In genomic region chr2:112584891-112585250, GRCh38 we compare ENCODE assay signal across 8 cellular contexts. TPM values are rescaled to one million over a fixed set of nuclear protein-coding genes. Genes with fewer than 3 reads are reported as not detected.
A peak's percentile ranks its signal among the peaks of the same experiment; 100 is the strongest.
DNase-seq lines count a peak whose midpoint lies in the region; TF ChIP-seq lines count a peak whose summit lies in the region.

No MANE protein-coding gene starts in this region.

- peaks cover 31% of the 10 kb centered on the region for H3K4me1 Mint-ChIP-seq in activated CD4-positive, alpha-beta T cell treated with anti-CD3 and anti-CD28 coated beads, Interleukin-2, amount 10 ng/mL, durations not matched to agents 24 days and 14 days

- H3K4me1 ChIP-seq in liver (ENCODE audit: control insufficient read depth in 4 of 4, insufficient read depth in 4 of 4, low read length in 3 of 4) (peaks cover 5 to 31% (median 18%) of the 10 kb centered on the region in 4 donors), thymus (ENCODE audit: control insufficient read depth, insufficient read depth, low read length) (peaks cover 13% of the 10 kb centered on the region)

- H3K36me3 ChIP-seq in liver (ENCODE audit: control insufficient read depth in 4 of 4, insufficient read depth in 3 of 4, low read depth in 1 of 4, low read length in 3 of 4), result peaks cover 0 to 5% (median 0%) of the 10 kb centered on the region in 4 donors
- peaks cover 17% of the 10 kb centered on the region for H3K36me3 ChIP-seq in thymus (ENCODE audit: control insufficient read depth, insufficient read depth)

- intact Hi-C loops in activated CD4-positive, alpha-beta T cell treated with anti-CD3 and anti-CD28 coated beads, Interleukin-2, amount 10 ng/mL, durations not matched to agents 24 days and 14 days (cut with micrococcal nuclease), result loop anchor here (1.0 to 10.0 kb wide), 7 partner anchors 41 to 400 kb away; partner anchors contain the start of genes POLR1B, SLC20A1 and ZC3H8

- H3K27ac Mint-ChIP-seq in activated CD4-positive, alpha-beta T cell treated with anti-CD3 and anti-CD28 coated beads, Interleukin-2, amount 10 ng/mL, durations not matched to agents 24 days and 14 days, result peak overlapping the region; percentile 99

- WGBS in liver, result 66% methylated on average over 3 of the region's 3 CpGs
- 66% methylated on average over 3 of the region's 3 CpGs for WGBS in thymus

- no peak for TF ChIP-seq CTCF in astrocyte of the cerebellum (IDR thresholded peaks at IDR 0.05; ENCODE audit: low read depth, low read length, missing control alignments)
- TF ChIP-seq CTCF in liver (IDR thresholded peaks at IDR 0.05; ENCODE audit: low read depth, low read length, missing input control), result no peak

- peak overlapping the region; percentile 94 to 95 for H3K27ac ChIP-seq in liver (ENCODE audit: low read depth in 1 of 2, low read length in 2 of 2)
- peak overlapping the region; percentile 93 for H3K27ac ChIP-seq in thymus (ENCODE audit: low read depth)

- H3K36me3 Mint-ChIP-seq in activated CD4-positive, alpha-beta T cell treated with anti-CD3 and anti-CD28 coated beads, Interleukin-2, amount 10 ng/mL, durations not matched to agents 24 days and 14 days (ENCODE audit: low read depth), result peaks cover 17% of the 10 kb centered on the region

- in situ Hi-C loops in astrocyte of the cerebellum (cut with HindIII; ENCODE audit: low sequenced_read_pairs), result no loop called here

- no peak for TF ChIP-seq RAD21 in liver (IDR thresholded peaks at IDR 0.05)

- no peaks in the 10 kb centered on the region for H3K9me3 Mint-ChIP-seq in activated CD4-positive, alpha-beta T cell treated with anti-CD3 and anti-CD28 coated beads, Interleukin-2, amount 10 ng/mL, durations not matched to agents 24 days and 14 days

- DNase-seq in activated CD4-positive, alpha-beta T cell treated with anti-CD3 and anti-CD28 coated beads, Interleukin-2, amount 10 ng/mL, durations not matched to agents 24 days and 14 days, result no peak
- no peak for DNase-seq in activated CD4-positive, alpha-beta T cell treated with anti-CD3 and anti-CD28 coated beads for 1 hour
- no peak for DNase-seq in astrocyte of the cerebellum (ENCODE audit: low read depth)
- no peak for DNase-seq in COLO668 (lab: John Stamatoyannopoulos, UW; ENCODE audit: unreplicated experiment)
- no peak for DNase-seq in KG1 (lab: John Stamatoyannopoulos, UW)
- no peak for DNase-seq in effector CD4-positive, alpha-beta T cell

- H3K9me3 ChIP-seq in liver (ENCODE audit: control insufficient read depth in 4 of 4, low read length in 3 of 4) (no peaks in the 10 kb centered on the region), thymus (ENCODE audit: control insufficient read depth) (no peaks in the 10 kb centered on the region)

- no peaks in the 10 kb centered on the region for H3K27me3 Mint-ChIP-seq in activated CD4-positive, alpha-beta T cell treated with anti-CD3 and anti-CD28 coated beads, Interleukin-2, amount 10 ng/mL, durations not matched to agents 24 days and 14 days

- H3K4me3 ChIP-seq in astrocyte of the cerebellum (ENCODE audit: low read depth, low read length) (peak overlapping the region; percentile 68), liver (ENCODE audit: low read depth in 1 of 3, low read length in 3 of 3) (peak overlapping the region; percentile 66 to 98 (median 90)), thymus (ENCODE audit: low read length) (peak overlapping the region; percentile 83)

- H3K4me3 Mint-ChIP-seq in activated CD4-positive, alpha-beta T cell treated with anti-CD3 and anti-CD28 coated beads, Interleukin-2, amount 10 ng/mL, durations not matched to agents 24 days and 14 days, result peak overlapping the region; percentile 93

- H3K9ac ChIP-seq in liver (ENCODE audit: low read depth in 1 of 2, low read length in 2 of 2), result peak overlapping the region; percentile 87 to 89

- H3K27me3 ChIP-seq in liver (ENCODE audit: control insufficient read depth in 4 of 4, insufficient read depth in 4 of 4, low read length in 3 of 4) (no peaks in the 10 kb centered on the region), thymus (ENCODE audit: control insufficient read depth, insufficient read depth) (no peaks in the 10 kb centered on the region)

TF ChIP-seq in liver, 16 proteins besides CTCF, POLR2A, EP300 and RAD21:
- TF ChIP-seq, protein P1, sequence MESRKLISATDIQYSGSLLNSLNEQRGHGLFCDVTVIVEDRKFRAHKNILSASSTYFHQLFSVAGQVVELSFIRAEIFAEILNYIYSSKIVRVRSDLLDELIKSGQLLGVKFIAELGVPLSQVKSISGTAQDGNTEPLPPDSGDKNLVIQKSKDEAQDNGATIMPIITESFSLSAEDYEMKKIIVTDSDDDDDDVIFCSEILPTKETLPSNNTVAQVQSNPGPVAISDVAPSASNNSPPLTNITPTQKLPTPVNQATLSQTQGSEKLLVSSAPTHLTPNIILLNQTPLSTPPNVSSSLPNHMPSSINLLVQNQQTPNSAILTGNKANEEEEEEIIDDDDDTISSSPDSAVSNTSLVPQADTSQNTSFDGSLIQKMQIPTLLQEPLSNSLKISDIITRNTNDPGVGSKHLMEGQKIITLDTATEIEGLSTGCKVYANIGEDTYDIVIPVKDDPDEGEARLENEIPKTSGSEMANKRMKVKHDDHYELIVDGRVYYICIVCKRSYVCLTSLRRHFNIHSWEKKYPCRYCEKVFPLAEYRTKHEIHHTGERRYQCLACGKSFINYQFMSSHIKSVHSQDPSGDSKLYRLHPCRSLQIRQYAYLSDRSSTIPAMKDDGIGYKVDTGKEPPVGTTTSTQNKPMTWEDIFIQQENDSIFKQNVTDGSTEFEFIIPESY (IDR thresholded peaks at IDR 0.05), result no peak
- TF ChIP-seq RXRA (IDR thresholded peaks at IDR 0.05) (no peak), SP1 (IDR thresholded peaks at IDR 0.05) (no peak), GABPA (IDR thresholded peaks at IDR 0.05 in 1 of 2, conservative IDR thresholded peaks at IDR 0.05 in 1 of 2) (no peak), NR2F2 (IDR thresholded peaks at IDR 0.05) (no peak), YY1 (IDR thresholded peaks at IDR 0.05) (no peak), TAF1 (conservative IDR thresholded peaks at IDR 0.05) (no peak), HNF4G (IDR thresholded peaks at IDR 0.05) (no peak), HNF4A (conservative IDR thresholded peaks at IDR 0.05) (peak; percentile 73 to 91), JUND (IDR thresholded peaks at IDR 0.05) (peak in 1 of 2 donors; percentile 21)
- TF ChIP-seq, protein P2, sequence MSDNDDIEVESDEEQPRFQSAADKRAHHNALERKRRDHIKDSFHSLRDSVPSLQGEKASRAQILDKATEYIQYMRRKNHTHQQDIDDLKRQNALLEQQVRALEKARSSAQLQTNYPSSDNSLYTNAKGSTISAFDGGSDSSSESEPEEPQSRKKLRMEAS (IDR thresholded peaks at IDR 0.05), result no peak
- TF ChIP-seq, protein P3, sequence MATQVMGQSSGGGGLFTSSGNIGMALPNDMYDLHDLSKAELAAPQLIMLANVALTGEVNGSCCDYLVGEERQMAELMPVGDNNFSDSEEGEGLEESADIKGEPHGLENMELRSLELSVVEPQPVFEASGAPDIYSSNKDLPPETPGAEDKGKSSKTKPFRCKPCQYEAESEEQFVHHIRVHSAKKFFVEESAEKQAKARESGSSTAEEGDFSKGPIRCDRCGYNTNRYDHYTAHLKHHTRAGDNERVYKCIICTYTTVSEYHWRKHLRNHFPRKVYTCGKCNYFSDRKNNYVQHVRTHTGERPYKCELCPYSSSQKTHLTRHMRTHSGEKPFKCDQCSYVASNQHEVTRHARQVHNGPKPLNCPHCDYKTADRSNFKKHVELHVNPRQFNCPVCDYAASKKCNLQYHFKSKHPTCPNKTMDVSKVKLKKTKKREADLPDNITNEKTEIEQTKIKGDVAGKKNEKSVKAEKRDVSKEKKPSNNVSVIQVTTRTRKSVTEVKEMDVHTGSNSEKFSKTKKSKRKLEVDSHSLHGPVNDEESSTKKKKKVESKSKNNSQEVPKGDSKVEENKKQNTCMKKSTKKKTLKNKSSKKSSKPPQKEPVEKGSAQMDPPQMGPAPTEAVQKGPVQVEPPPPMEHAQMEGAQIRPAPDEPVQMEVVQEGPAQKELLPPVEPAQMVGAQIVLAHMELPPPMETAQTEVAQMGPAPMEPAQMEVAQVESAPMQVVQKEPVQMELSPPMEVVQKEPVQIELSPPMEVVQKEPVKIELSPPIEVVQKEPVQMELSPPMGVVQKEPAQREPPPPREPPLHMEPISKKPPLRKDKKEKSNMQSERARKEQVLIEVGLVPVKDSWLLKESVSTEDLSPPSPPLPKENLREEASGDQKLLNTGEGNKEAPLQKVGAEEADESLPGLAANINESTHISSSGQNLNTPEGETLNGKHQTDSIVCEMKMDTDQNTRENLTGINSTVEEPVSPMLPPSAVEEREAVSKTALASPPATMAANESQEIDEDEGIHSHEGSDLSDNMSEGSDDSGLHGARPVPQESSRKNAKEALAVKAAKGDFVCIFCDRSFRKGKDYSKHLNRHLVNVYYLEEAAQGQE (IDR thresholded peaks at IDR 0.05), result no peak

RNA-seq across cellular contexts. Expression of gene CHCHD5, which starts 0.5 kb away (rescaled TPM):
- 36.4 and 37.6 TPM in 2 replicates for total RNA-seq in activated CD4-positive, alpha-beta T cell treated with anti-CD3 and anti-CD28 coated beads, Interleukin-2, amount 10 ng/mL, durations not matched to agents 24 days and 14 days
- 1 to 10 TPM; 5.0 to 5.8 TPM for total RNA-seq in liver
- polyA plus RNA-seq in liver (10 to 100 TPM; 36.6 to 59.9 TPM), thymus (37.2 TPM)

RNA-seq across cellular contexts. Expression of gene POLR1B, which starts 42.6 kb away (rescaled TPM):
- 71.9 and 84.5 TPM in 2 replicates for total RNA-seq in activated CD4-positive, alpha-beta T cell treated with anti-CD3 and anti-CD28 coated beads, Interleukin-2, amount 10 ng/mL, durations not matched to agents 24 days and 14 days
- 10 to 100 TPM; 13.1 to 23.8 TPM for total RNA-seq in liver
- 1 to 10 TPM; 6.5 to 8.5 TPM for polyA plus RNA-seq in liver
- 8.2 TPM for polyA plus RNA-seq in thymus
